In genomic region chr11:33256808-33257159, GRCh38 we compare ENCODE assay signal across 8 cellular contexts. TPM values are rescaled to one million over a fixed set of nuclear protein-coding genes. Genes with fewer than 3 reads are reported as not detected.
DNase-seq lines count a peak whose midpoint lies in the region; ATAC-seq and TF ChIP-seq lines count a peak whose summit lies in the region.

No MANE protein-coding gene starts in this region.

- H3K27me3 Mint-ChIP-seq in CD14-positive monocyte (ENCODE audit: low read depth in 3 of 3) = no peaks in the 10 kb centered on the region
- peaks cover 15% of the 10 kb centered on the region for H3K27me3 Mint-ChIP-seq in neural progenitor cell (ENCODE audit: insufficient read depth, low read depth)

- H3K4me3 Mint-ChIP-seq in CD14-positive monocyte = peak overlapping the region; percentile 90 to 96
- H3K4me3 Mint-ChIP-seq in neural progenitor cell = peak overlapping the region; percentile 92

- H3K4me3 ChIP-seq in Loucy (ENCODE audit: low read length, poor library complexity, severe bottlenecking) (peak overlapping the region; percentile 91), duodenal mucosa (ENCODE audit: low read depth in 1 of 2, low read length in 2 of 2) (peak overlapping the region; percentile 79 to 95), neural progenitor cell (peak overlapping the region; percentile 97)

- intact Hi-C loops in CD14-positive monocyte (cut with micrococcal nuclease) = loop anchor here (5.0 to 10.0 kb wide), 5 partner anchors 44 to 798 kb away; partner anchors contain the start of gene CAPRIN1 (in 1 of the 2)

- H4K20me1 ChIP-seq in Loucy (ENCODE audit: insufficient read depth, low read length, poor library complexity, severe bottlenecking) = peaks cover 24% of the 10 kb centered on the region
- peaks cover 34% of the 10 kb centered on the region for H4K20me1 ChIP-seq in neural progenitor cell (ENCODE audit: low read depth)

- peaks cover 3 to 6% of the 10 kb centered on the region in 2 donors for H3K36me3 Mint-ChIP-seq in CD14-positive monocyte
- H3K36me3 Mint-ChIP-seq in neural progenitor cell = no peaks in the 10 kb centered on the region

- no peaks in the 10 kb centered on the region for H3K9me2 ChIP-seq in Loucy (replicated peaks; ENCODE audit: low read depth, low read length)

- no peaks in the 10 kb centered on the region for H3K9me3 Mint-ChIP-seq in CD14-positive monocyte
- H3K9me3 Mint-ChIP-seq in neural progenitor cell = peaks cover 3% of the 10 kb centered on the region

- ATAC-seq in omental fat pad (ENCODE audit: low FRiP score) (no peak), GM21717 (IDR thresholded peaks at IDR 0.05; ENCODE audit: unreplicated experiment) (no peak)

- TF ChIP-seq CTCF in CD14-positive monocyte (IDR thresholded peaks at IDR 0.05) (no peak), Loucy (conservative IDR thresholded peaks at IDR 0.05; ENCODE audit: low read length) (no peak), neural progenitor cell (IDR thresholded peaks at IDR 0.05) (no peak), omental fat pad (IDR thresholded peaks at IDR 0.05) (no peak)

- no peaks in the 10 kb centered on the region for H3F3A ChIP-seq in Loucy (ENCODE audit: low read depth)
- peaks cover 44% of the 10 kb centered on the region for H3F3A ChIP-seq in neural progenitor cell (ENCODE audit: low read depth)

- H2AFZ ChIP-seq in Loucy (ENCODE audit: low read length) (peak overlapping the region; percentile 95), neural progenitor cell (replicated peaks) (peak overlapping the region; percentile 97)

- H3K9me3 ChIP-seq in Loucy (ENCODE audit: insufficient read depth, low read depth, low read length) (no peaks in the 10 kb centered on the region), duodenal mucosa (ENCODE audit: control insufficient read depth in 1 of 2, low read length in 2 of 2) (no peaks in the 10 kb centered on the region), neural progenitor cell (ENCODE audit: low read depth) (no peaks in the 10 kb centered on the region)

- H3K9ac ChIP-seq in Loucy (ENCODE audit: low read depth, low read length, poor library complexity, severe bottlenecking) (peak overlapping the region; percentile 99), duodenal mucosa (ENCODE audit: low read depth in 1 of 2, low read length in 2 of 2) (peak overlapping the region; percentile 87 to 99), neural progenitor cell (no peak overlapping the region)

- H3K4me1 Mint-ChIP-seq in CD14-positive monocyte (peaks cover 44% of the 10 kb centered on the region), neural progenitor cell (peaks cover 29% of the 10 kb centered on the region)

- H3K36me3 ChIP-seq in Loucy (ENCODE audit: insufficient read depth, low read length) (no peaks in the 10 kb centered on the region), duodenal mucosa (ENCODE audit: control insufficient read depth in 1 of 2, insufficient read depth in 2 of 2, low read length in 2 of 2) (no peaks in the 10 kb centered on the region), neural progenitor cell (no peaks in the 10 kb centered on the region)

- H3K27me3 ChIP-seq in Loucy (ENCODE audit: insufficient read depth, low read length, poor library complexity, severe bottlenecking) = no peaks in the 10 kb centered on the region
- no peaks in the 10 kb centered on the region for H3K27me3 ChIP-seq in duodenal mucosa (ENCODE audit: control insufficient read depth in 1 of 2, insufficient read depth in 2 of 2, low read length in 2 of 2)
- H3K27me3 ChIP-seq in neural progenitor cell = peaks cover 13% of the 10 kb centered on the region

- peak overlapping the region; percentile 97 to 99 (median 98) for H3K27ac Mint-ChIP-seq in CD14-positive monocyte
- peak overlapping the region; percentile 94 for H3K27ac Mint-ChIP-seq in neural progenitor cell

- peaks cover 32% of the 10 kb centered on the region for H3K4me1 ChIP-seq in Loucy (ENCODE audit: insufficient read depth, low read length, poor library complexity, severe bottlenecking)
- peaks cover 11 to 21% of the 10 kb centered on the region in 2 donors for H3K4me1 ChIP-seq in duodenal mucosa (ENCODE audit: control insufficient read depth in 1 of 2, insufficient read depth in 2 of 2, low read length in 2 of 2)
- peaks cover 16% of the 10 kb centered on the region for H3K4me1 ChIP-seq in neural progenitor cell

- DNase-seq in CD14-positive monocyte (ENCODE audit: low spot score) (no peak), neural progenitor cell (ENCODE audit: low spot score) (no peak), SK-N-DZ (ENCODE audit: low spot score) (no peak), omental fat pad (ENCODE audit: low spot score) (no peak), A172 (ENCODE audit: low spot score) (no peak)

- H3K27ac ChIP-seq in duodenal mucosa (ENCODE audit: low read depth, low read length) = peak overlapping the region; percentile 100
- H3K27ac ChIP-seq in neural progenitor cell = no peak overlapping the region

- peak overlapping the region; percentile 79 for H3K4me2 ChIP-seq in Loucy (ENCODE audit: low read depth, low read length, poor library complexity, severe bottlenecking)
- peak overlapping the region; percentile 90 for H3K4me2 ChIP-seq in neural progenitor cell

- H3K79me2 ChIP-seq in Loucy (ENCODE audit: insufficient read depth, low read length) = peaks cover 43% of the 10 kb centered on the region
- H3K79me2 ChIP-seq in neural progenitor cell (ENCODE audit: low read depth) = peaks cover 34% of the 10 kb centered on the region

RNA-seq across cellular contexts. Expression of gene HIPK3, which starts 0.4 kb away (rescaled TPM):
- 10 to 100 TPM; 62.0 to 68.6 TPM for polyA plus RNA-seq in CD14-positive monocyte
- total RNA-seq in neural progenitor cell (ENCODE audit: low replicate concordance) (27.4 and 33.1 TPM in 2 replicates), omental fat pad (100 to 1,000 TPM; 233 to 345 (median 278) TPM)
- 4.5 and 5.2 TPM in 2 replicates for polyA plus RNA-seq in SK-N-DZ (2014; cell fraction: cytosol; rRNA removed)
- 5.6 and 7.9 TPM in 2 replicates for polyA plus RNA-seq in SK-N-DZ (2014; cell fraction: nucleus; rRNA removed)
- 48.7 and 50.5 TPM in 2 replicates for total RNA-seq in A172 (2014; rRNA removed; shearing (Covaris generic))
